16 cellular contexts compared by ENCODE assay signal in genomic region chr6:53279301-53279700, GRCh38.
DNase-seq lines count a peak whose midpoint lies in the region; ATAC-seq and TF ChIP-seq lines count a peak whose summit lies in the region.
"Had no signal": no experiment of that assay in that cellular context is flagged by ENCODE, and none has a peak within 500 bp of the region (broad histone marks: within the 10 kb centered on the region; RNA-seq: fewer than 3 reads in every experiment).

No MANE protein-coding gene starts in this region.

- H3K27ac ChIP-seq in subcutaneous abdominal adipose tissue (ENCODE audit: low read depth, low read length): peak overlapping the region; percentile 11
- no peak overlapping the region for H3K27ac ChIP-seq in left lung
- H3K27ac ChIP-seq: KMS-11 had no signal

- ATAC-seq in activated CD8-positive, alpha-beta memory T cell treated with anti-CD3 and anti-CD28 coated beads, Interleukin-2, amount 10 ng/mL, durations not matched to agents 7 days and 5 days: no peak
- ATAC-seq in left lung: no peak
- ATAC-seq: Panc1, Right ventricle myocardium inferior had no signal

- peaks cover 3 to 42% (median 32%) of the 10 kb centered on the region in 5 donors for H3K4me1 ChIP-seq in subcutaneous abdominal adipose tissue (ENCODE audit: control insufficient read depth in 5 of 5, insufficient read depth in 5 of 5, low read length in 5 of 5)
- H3K4me1 ChIP-seq in left lung: peaks cover 6 to 32% of the 10 kb centered on the region in 2 donors

- H3K9me3 ChIP-seq in subcutaneous abdominal adipose tissue (ENCODE audit: control insufficient read depth in 5 of 5, low read length in 5 of 5): no peaks in the 10 kb centered on the region
- H3K9me3 ChIP-seq in left lung: no peaks in the 10 kb centered on the region
- H3K9me3 ChIP-seq: SK-N-SH had no signal

- H3K4me3 ChIP-seq in LNCaP clone FGC (ENCODE audit: low read depth, low read length) (no peak overlapping the region), subcutaneous abdominal adipose tissue (ENCODE audit: low read depth in 1 of 5, low read length in 5 of 5) (no peak overlapping the region), left lung (no peak overlapping the region)

- no peaks in the 10 kb centered on the region for H3K9me3 Mint-ChIP-seq in activated CD4-positive, alpha-beta T cell treated with anti-CD3 and anti-CD28 coated beads, Interleukin-2, amount 10 ng/mL, durations not matched to agents 24 days and 14 days
- H3K9me3 Mint-ChIP-seq in dendritic cell treated with granulocyte-macrophage colony-stimulating factor and Interleukin-4, amounts not matched to agents 40 ng/mL and 50 ng/mL, for 4 days: no peaks in the 10 kb centered on the region
- H3K9me3 Mint-ChIP-seq in activated CD8-positive, alpha-beta memory T cell treated with anti-CD3 and anti-CD28 coated beads, Interleukin-2, amount 10 ng/mL, durations not matched to agents 7 days and 5 days (ENCODE audit: low read depth): no peaks in the 10 kb centered on the region

- H3K9ac ChIP-seq in subcutaneous abdominal adipose tissue (ENCODE audit: low read length in 5 of 5): no peak overlapping the region
- H3K9ac ChIP-seq: KMS-11, SK-N-SH had no signal

- intact Hi-C loops in activated CD4-positive, alpha-beta T cell treated with anti-CD3 and anti-CD28 coated beads, Interleukin-2, amount 10 ng/mL, durations not matched to agents 24 days and 14 days (cut with micrococcal nuclease): no loop called here
- intact Hi-C loops in dendritic cell treated with granulocyte-macrophage colony-stimulating factor and Interleukin-4, amounts not matched to agents 40 ng/mL and 50 ng/mL, for 4 days (cut with micrococcal nuclease): no loop called here
- intact Hi-C loops in left lung (cut with DNase I): no loop called here

- CTCF ChIA-PET in activated CD8-positive, alpha-beta memory T cell treated with anti-CD3 and anti-CD28 coated beads, Interleukin-2, amount 10 ng/mL, durations not matched to agents 7 days and 5 days (lab: Charles Lee): interaction anchor here (1.1 to 1.4 kb wide), 4 partner anchors 22 to 160 kb away, joined by 3 read pairs; no protein-coding TSS in a partner anchor

- peaks cover 19% of the 10 kb centered on the region for H3K4me1 Mint-ChIP-seq in activated CD4-positive, alpha-beta T cell treated with anti-CD3 and anti-CD28 coated beads, Interleukin-2, amount 10 ng/mL, durations not matched to agents 24 days and 14 days
- peaks cover 46% of the 10 kb centered on the region for H3K4me1 Mint-ChIP-seq in dendritic cell treated with granulocyte-macrophage colony-stimulating factor and Interleukin-4, amounts not matched to agents 40 ng/mL and 50 ng/mL, for 4 days (ENCODE audit: low read depth)
- peaks cover 29% of the 10 kb centered on the region for H3K4me1 Mint-ChIP-seq in activated CD8-positive, alpha-beta memory T cell treated with anti-CD3 and anti-CD28 coated beads, Interleukin-2, amount 10 ng/mL, durations not matched to agents 7 days and 5 days

- peak overlapping the region; percentile 56 for H3K27ac Mint-ChIP-seq in activated CD4-positive, alpha-beta T cell treated with anti-CD3 and anti-CD28 coated beads, Interleukin-2, amount 10 ng/mL, durations not matched to agents 24 days and 14 days
- peak overlapping the region; percentile 41 for H3K27ac Mint-ChIP-seq in dendritic cell treated with granulocyte-macrophage colony-stimulating factor and Interleukin-4, amounts not matched to agents 40 ng/mL and 50 ng/mL, for 4 days
- no peak overlapping the region for H3K27ac Mint-ChIP-seq in activated CD8-positive, alpha-beta memory T cell treated with anti-CD3 and anti-CD28 coated beads, Interleukin-2, amount 10 ng/mL, durations not matched to agents 7 days and 5 days

- DNase-seq in activated CD4-positive, alpha-beta T cell treated with anti-CD3 and anti-CD28 coated beads, Interleukin-2, amount 10 ng/mL, durations not matched to agents 24 days and 14 days: no peak
- DNase-seq in activated CD4-positive, alpha-beta T cell treated with anti-CD3 and anti-CD28 coated beads, Interleukin-2, amount 50 U/mL, for 48 hours: no peak
- DNase-seq in LNCaP clone FGC (ENCODE audit: low read depth) (peak; percentile 95), HT-29 (ENCODE audit: low spot score) (no peak), left lung (no peak)
- DNase-seq in activated CD8-positive, alpha-beta memory T cell treated with anti-CD3 and anti-CD28 coated beads, Interleukin-2, amount 10 ng/mL, durations not matched to agents 7 days and 5 days: no peak
- DNase-seq: EL, NCI-H1105 treated with DMSO at 0.1 percent for 48 hours, NCI-H2029 treated with DMSO at 0.1 percent for 48 hours, NCI-H774, SK-N-SH had no signal

- TF ChIP-seq CTCF in LNCaP clone FGC (IDR thresholded peaks at IDR 0.05; ENCODE audit: control insufficient read depth, extremely low read depth, insufficient read depth) (no peak), left lung (IDR thresholded peaks at IDR 0.05) (no peak)

- H3K36me3 ChIP-seq in subcutaneous abdominal adipose tissue (ENCODE audit: control insufficient read depth in 5 of 5, insufficient read depth in 5 of 5, low read length in 5 of 5) (peaks cover 21 to 55% (median 33%) of the 10 kb centered on the region in 5 donors), left lung (peaks cover 0 to 36% of the 10 kb centered on the region in 2 donors)

- no peaks in the 10 kb centered on the region for H3K27me3 Mint-ChIP-seq in activated CD4-positive, alpha-beta T cell treated with anti-CD3 and anti-CD28 coated beads, Interleukin-2, amount 10 ng/mL, durations not matched to agents 24 days and 14 days
- H3K27me3 Mint-ChIP-seq in dendritic cell treated with granulocyte-macrophage colony-stimulating factor and Interleukin-4, amounts not matched to agents 40 ng/mL and 50 ng/mL, for 4 days: no peaks in the 10 kb centered on the region
- H3K27me3 Mint-ChIP-seq in activated CD8-positive, alpha-beta memory T cell treated with anti-CD3 and anti-CD28 coated beads, Interleukin-2, amount 10 ng/mL, durations not matched to agents 7 days and 5 days: no peaks in the 10 kb centered on the region

- peaks cover 49% of the 10 kb centered on the region for H3K36me3 Mint-ChIP-seq in activated CD4-positive, alpha-beta T cell treated with anti-CD3 and anti-CD28 coated beads, Interleukin-2, amount 10 ng/mL, durations not matched to agents 24 days and 14 days (ENCODE audit: low read depth)
- peaks cover 65% of the 10 kb centered on the region for H3K36me3 Mint-ChIP-seq in dendritic cell treated with granulocyte-macrophage colony-stimulating factor and Interleukin-4, amounts not matched to agents 40 ng/mL and 50 ng/mL, for 4 days (ENCODE audit: low read depth)
- H3K36me3 Mint-ChIP-seq in activated CD8-positive, alpha-beta memory T cell treated with anti-CD3 and anti-CD28 coated beads, Interleukin-2, amount 10 ng/mL, durations not matched to agents 7 days and 5 days: peaks cover 48% of the 10 kb centered on the region

- no peak overlapping the region for H3K4me3 Mint-ChIP-seq in activated CD4-positive, alpha-beta T cell treated with anti-CD3 and anti-CD28 coated beads, Interleukin-2, amount 10 ng/mL, durations not matched to agents 24 days and 14 days
- H3K4me3 Mint-ChIP-seq in dendritic cell treated with granulocyte-macrophage colony-stimulating factor and Interleukin-4, amounts not matched to agents 40 ng/mL and 50 ng/mL, for 4 days: no peak overlapping the region
- H3K4me3 Mint-ChIP-seq in activated CD8-positive, alpha-beta memory T cell treated with anti-CD3 and anti-CD28 coated beads, Interleukin-2, amount 10 ng/mL, durations not matched to agents 7 days and 5 days: no peak overlapping the region

- no peaks in the 10 kb centered on the region for H3K27me3 ChIP-seq in subcutaneous abdominal adipose tissue (ENCODE audit: control insufficient read depth in 5 of 5, insufficient read depth in 4 of 5, low read length in 5 of 5)
- no peaks in the 10 kb centered on the region for H3K27me3 ChIP-seq in left lung
